In the genomic region with DNA sequence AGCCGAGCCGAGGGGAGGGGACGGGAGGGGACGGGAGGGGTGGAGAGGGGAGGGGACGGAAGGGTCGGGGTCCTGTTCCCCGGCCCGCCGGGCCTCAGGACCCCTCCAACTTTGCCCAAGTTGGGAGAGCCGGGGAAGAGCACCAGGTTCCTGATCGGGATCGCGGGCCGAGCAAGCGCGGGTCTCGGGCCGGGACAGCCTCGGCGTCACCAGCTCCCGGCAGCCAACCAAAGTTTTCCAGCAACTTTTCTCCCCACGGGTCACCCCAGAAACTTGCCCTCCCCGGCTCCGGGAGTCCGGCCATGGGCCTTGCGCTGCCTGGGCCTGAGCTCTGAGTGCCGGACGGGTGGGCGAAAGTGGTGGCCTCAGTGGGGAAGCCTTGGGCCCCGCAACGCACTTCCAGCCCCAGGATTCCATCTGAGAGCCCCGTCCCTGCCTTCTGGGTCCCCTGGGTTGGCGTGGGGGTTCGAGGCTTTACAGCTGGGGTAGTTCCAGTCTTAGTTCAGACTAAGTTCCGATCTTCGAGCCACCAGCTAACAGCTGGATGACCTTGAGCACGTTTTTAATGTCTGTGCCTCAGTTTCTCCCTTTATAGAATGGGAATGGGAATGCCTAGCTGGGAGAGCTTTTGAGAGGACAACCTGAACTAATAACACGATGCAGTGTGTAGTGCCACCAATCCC, we compare ENCODE assay signal across 8 cellular contexts. TPM values are rescaled to one million over a fixed set of nuclear protein-coding genes. Genes with fewer than 3 reads are reported as not detected.
DNase-seq lines count a peak whose midpoint lies in the region; ATAC-seq and TF ChIP-seq lines count a peak whose summit lies in the region.

No MANE protein-coding gene starts in this region.

- no peak for ATAC-seq in activated CD4-positive, CD25-positive, alpha-beta regulatory T cell treated with anti-CD3 and anti-CD28 coated beads, Interleukin-2, amount 50 U/mL, for 24 hours
- no peak for ATAC-seq in GM18861 (IDR thresholded peaks at IDR 0.05; ENCODE audit: unreplicated experiment)

- peaks cover 38% of the 10 kb centered on the region for H3K27me3 ChIP-seq in ectodermal cell (ENCODE audit: control insufficient read depth, insufficient read depth, low read length, poor library complexity, severe bottlenecking)
- H3K27me3 ChIP-seq in mucosa of rectum (ENCODE audit: control insufficient read depth in 2 of 2, insufficient read depth in 2 of 2, low read length in 2 of 2): no peaks in the 10 kb centered on the region

- 9% methylated on average over 38 of the region's 38 CpGs for WGBS in ectodermal cell, 2 experiments

- no peaks in the 10 kb centered on the region for H3K9me3 ChIP-seq in ectodermal cell (ENCODE audit: control insufficient read depth, low read length)
- no peaks in the 10 kb centered on the region for H3K9me3 ChIP-seq in mucosa of rectum (ENCODE audit: control insufficient read depth in 2 of 2, low read length in 2 of 2)

- DNase-seq in activated CD4-positive, CD25-positive, alpha-beta regulatory T cell treated with anti-CD3 and anti-CD28 coated beads, Interleukin-2, amount 50 U/mL, for 72 hours: peak; percentile 49
- DNase-seq in NCI-H82 treated with DMSO at 0.1 percent for 48 hours (lab: John Stamatoyannopoulos, UW; ENCODE audit: unreplicated experiment) (no peak), ecto neural progenitor cell (ENCODE audit: low spot score) (no peak)

- H3K27ac ChIP-seq in ectodermal cell (ENCODE audit: insufficient read depth, low read depth, low read length, poor library complexity, severe bottlenecking): no peak overlapping the region
- peak overlapping the region; percentile 96 to 98 for H3K27ac ChIP-seq in mucosa of rectum (ENCODE audit: low read depth in 2 of 2, low read length in 2 of 2)

- H3K4me1 ChIP-seq in ectodermal cell (ENCODE audit: control insufficient read depth, insufficient read depth, low read length) (peaks cover 29% of the 10 kb centered on the region), mucosa of rectum (ENCODE audit: control insufficient read depth in 2 of 2, insufficient read depth in 2 of 2, low read length in 2 of 2) (peaks cover 66 to 74% of the 10 kb centered on the region in 2 donors)

- H3K36me3 ChIP-seq in ectodermal cell (ENCODE audit: control insufficient read depth, insufficient read depth, low read length) (no peaks in the 10 kb centered on the region), mucosa of rectum (ENCODE audit: control insufficient read depth in 2 of 2, insufficient read depth in 2 of 2, low read length in 2 of 2) (peaks cover 18 to 21% of the 10 kb centered on the region in 2 donors)

- 0 out of 2 replicates have a peak, but pooled peaks have one; percentile 7 for TF ChIP-seq POLR2A in Raji (IDR thresholded peaks at IDR 0.05; ENCODE audit: insufficient read depth, low read depth, low read length)

- peak overlapping the region; percentile 52 for H3K4me3 ChIP-seq in ectodermal cell (ENCODE audit: insufficient read depth, low read depth, low read length)
- peak overlapping the region; percentile 89 to 97 for H3K4me3 ChIP-seq in mucosa of rectum (ENCODE audit: low read length in 2 of 2)

- H3K9ac ChIP-seq in mucosa of rectum (ENCODE audit: low read depth in 1 of 2, low read length in 2 of 2): peak overlapping the region; percentile 86 to 99

RNA-seq across cellular contexts. Expression of a gene that starts 0.5 kb away (rescaled TPM):
- polyA plus RNA-seq in ectodermal cell (2013, experiment 1 of 4): 4.4 TPM
- 2.3 TPM for polyA plus RNA-seq in ectodermal cell (2013, experiment 2 of 4)
- polyA plus RNA-seq in ectodermal cell (2013, experiment 3 of 4): 3.1 TPM
- polyA plus RNA-seq in ectodermal cell (2013, experiment 4 of 4): 2.1 TPM

RNA-seq across cellular contexts. Expression of a gene that starts 39.7 kb away (rescaled TPM):
- polyA plus RNA-seq in ectodermal cell (2013, experiment 1 of 4): 76.4 TPM
- polyA plus RNA-seq in ectodermal cell (2013, experiment 2 of 4): 71.4 TPM
- polyA plus RNA-seq in ectodermal cell (2013, experiment 3 of 4): 65.0 TPM
- 70.8 TPM for polyA plus RNA-seq in ectodermal cell (2013, experiment 4 of 4)
